Comparison of ENCODE assay signal across 1 cellular context in genomic region chr2:86017901-86018896, GRCh38.
TF ChIP-seq lines count a peak whose summit lies in the region.

No MANE protein-coding gene starts in this region.

TF ChIP-seq in GM12878, 131 proteins besides CTCF, POLR2A, EP300 and RAD21 (continued from another document):
- TF ChIP-seq ZBTB11 (CRISPR knock-in tag; IDR thresholded peaks at IDR 0.05) (no peak), MAX (IDR thresholded peaks at IDR 0.05; ENCODE audit: low read depth, low read length) (no peak), ZNF687 (IDR thresholded peaks at IDR 0.05) (peak; percentile 70), SUPT20H (IDR thresholded peaks at IDR 0.05; ENCODE audit: borderline replicate concordance, control insufficient read depth, low read depth, low read length) (no peak), CREB1 (IDR thresholded peaks at IDR 0.05; ENCODE audit: low read depth) (no peak), ATF2 (IDR thresholded peaks at IDR 0.05; ENCODE audit: low read length) (no peak), MTA2 (IDR thresholded peaks at IDR 0.05; ENCODE audit: low read depth) (peak; percentile 77), EZH2 (IDR thresholded peaks at IDR 0.05; ENCODE audit: borderline replicate concordance, control insufficient read depth, low read depth, low read length) (no peak), E2F8 (IDR thresholded peaks at IDR 0.05; ENCODE audit: low read depth, partially characterized antibody) (no peak), ETV6 (conservative IDR thresholded peaks at IDR 0.05 in 1 of 2, IDR thresholded peaks at IDR 0.05 in 1 of 2; ENCODE audit: borderline replicate concordance in 1 of 2, low read depth in 1 of 2) (peak in 1 of 2 experiments; percentile 13; a peak in 1 of 4 replicates)
